24 cellular contexts compared by ENCODE assay signal in the genomic region with DNA sequence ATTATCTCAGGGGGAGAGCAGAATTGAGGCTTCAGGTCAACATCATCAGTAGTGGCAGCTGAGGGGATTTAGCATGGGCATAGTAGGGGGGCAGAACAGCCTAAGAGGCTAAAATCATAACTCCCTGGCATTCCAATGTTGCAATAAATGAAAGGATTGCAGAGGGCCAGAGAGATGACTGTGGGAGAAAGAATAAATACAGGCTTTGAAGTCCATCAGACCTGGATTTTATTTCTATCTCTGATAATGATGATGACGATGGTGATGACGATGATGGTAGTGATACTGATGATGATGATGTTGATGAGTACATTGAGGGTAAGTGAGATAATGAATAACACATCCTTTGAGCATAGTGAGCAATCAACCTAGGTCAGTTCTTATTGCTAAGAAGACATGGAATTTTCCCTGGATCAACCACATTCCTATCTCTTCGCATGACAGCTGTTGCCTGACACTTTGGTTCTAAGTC.
DNase-seq lines count a peak whose midpoint lies in the region; ATAC-seq and TF ChIP-seq lines count a peak whose summit lies in the region.
"Had no signal": no experiment of that assay in that cellular context is flagged by ENCODE, and none has a peak within 500 bp of the region (broad histone marks: within the 10 kb centered on the region; RNA-seq: fewer than 3 reads in every experiment).

No MANE protein-coding gene starts in this region.

- no peak overlapping the region for H3K18ac ChIP-seq in mesenchymal stem cell (ENCODE audit: low read depth in 1 of 2, low read length in 2 of 2)

- no peak overlapping the region for H2BK120ac ChIP-seq in mesenchymal stem cell (ENCODE audit: low read depth, low read length)

- no peaks in the 10 kb centered on the region for H3K27me3 ChIP-seq in mesenchymal stem cell (ENCODE audit: control insufficient read depth in 1 of 2, insufficient read depth in 1 of 2, low read length in 2 of 2)
- H3K27me3 ChIP-seq: brain microvascular endothelial cell had no signal

- no peak overlapping the region for H3K4me2 ChIP-seq in mesenchymal stem cell (ENCODE audit: low read length, poor library complexity, severe bottlenecking)

- no peaks in the 10 kb centered on the region for H3K36me3 ChIP-seq in mesenchymal stem cell (ENCODE audit: control insufficient read depth in 1 of 2, insufficient read depth in 2 of 2, low read depth in 1 of 2, low read length in 2 of 2)
- H3K36me3 ChIP-seq: brain microvascular endothelial cell, prostate gland had no signal

- no peaks in the 10 kb centered on the region; the same call in none of the 2 replicates for H3K27me3 Mint-ChIP-seq in HFFc6 (ENCODE audit: insufficient read depth)
- H3K27me3 Mint-ChIP-seq: activated naive CD8-positive, alpha-beta T cell treated with anti-CD3 and anti-CD28 coated beads for 36 hours had no signal

- DNase-seq in AG09309 (ENCODE audit: low read depth) (peak; percentile 41), HFFc6 (peak; percentile 55), cardiac fibroblast (ENCODE audit: low read depth in 2 of 2) (peak; percentile 16 to 24), mesenchymal stem cell (peak; percentile 28), left lobe of liver (ENCODE audit: low spot score) (no peak), NCI-H2227 treated with DMSO at 0.1 percent for 48 hours (lab: John Stamatoyannopoulos, UW) (no peak)
- DNase-seq: ACHN; activated naive CD8-positive, alpha-beta T cell treated with anti-CD3 and anti-CD28 coated beads for 36 hours; brain microvascular endothelial cell; COR-L47; H7; MV-4-11; NCI-H1930; NCI-H510A; nephron progenitor cell; RPMI8226; stimulated activated CD4-positive, alpha-beta T cell treated with anti-CD3 and anti-CD28 coated beads, Interleukin-4, amount 100 ng/mL, for 4 hours; T1000 had no signal

- no peak overlapping the region for H2BK5ac ChIP-seq in mesenchymal stem cell (ENCODE audit: low read depth, low read length, poor library complexity, severe bottlenecking)

- no peak overlapping the region for H2BK12ac ChIP-seq in mesenchymal stem cell (ENCODE audit: low read length in 2 of 2)

- H3K4ac ChIP-seq in mesenchymal stem cell (ENCODE audit: low read depth in 1 of 2, low read length in 2 of 2), result no peak overlapping the region

- H3K4me1 ChIP-seq in mesenchymal stem cell (ENCODE audit: control insufficient read depth, insufficient read depth, low read depth, low read length), result no peaks in the 10 kb centered on the region
- H3K4me1 ChIP-seq: prostate gland had no signal

- no peak overlapping the region for H3K9ac ChIP-seq in mesenchymal stem cell (ENCODE audit: low read length)

- WGBS in mesenchymal stem cell, result 81% methylated on average over 3 of the region's 3 CpGs

- H3K23ac ChIP-seq in mesenchymal stem cell (ENCODE audit: low read length in 2 of 2), result no peak overlapping the region

- H4K91ac ChIP-seq in mesenchymal stem cell (ENCODE audit: low read length), result no peak overlapping the region

- H3K27ac ChIP-seq in mesenchymal stem cell (ENCODE audit: low read length, poor library complexity, severe bottlenecking), result no peak overlapping the region
- H3K27ac ChIP-seq: brain microvascular endothelial cell, coronary artery, prostate gland had no signal

- H4K8ac ChIP-seq in mesenchymal stem cell (ENCODE audit: low read length), result no peak overlapping the region

- H3K79me1 ChIP-seq in mesenchymal stem cell (replicated peaks; ENCODE audit: low read length, poor library complexity, severe bottlenecking), result no peaks in the 10 kb centered on the region

- no peak overlapping the region for H2BK15ac ChIP-seq in mesenchymal stem cell (ENCODE audit: low read depth, poor library complexity, severe bottlenecking)

- H2AFZ ChIP-seq in mesenchymal stem cell (ENCODE audit: low read depth, low read length), result no peak overlapping the region

- ATAC-seq in left lobe of liver, result no peak
- ATAC-seq in GM18520 (IDR thresholded peaks at IDR 0.05; ENCODE audit: unreplicated experiment), result no peak
- no peak for ATAC-seq in GM21717 (IDR thresholded peaks at IDR 0.05; ENCODE audit: unreplicated experiment)

- H3K27ac Mint-ChIP-seq in HFFc6, result peak overlapping the region; percentile 1
- H3K27ac Mint-ChIP-seq: activated naive CD8-positive, alpha-beta T cell treated with anti-CD3 and anti-CD28 coated beads for 36 hours; activated T-helper 1 cell treated with anti-CD3 and anti-CD28 coated beads, Interleukin-12 subunit alpha, Interleukin-12 subunit beta, Interleukin-2, Interleukin-4 antibody, amounts not matched to agents 30 ng/mL and 10 ng/mL and 1 ng/mL, durations not matched to agents 14 hours and 24 hours and 36 hours; mesothelial cell of epicardium; nephron progenitor cell had no signal

- peaks cover 16% of the 10 kb centered on the region for H3K4me1 Mint-ChIP-seq in HFFc6 (ENCODE audit: low read depth)
- H3K4me1 Mint-ChIP-seq: activated naive CD8-positive, alpha-beta T cell treated with anti-CD3 and anti-CD28 coated beads for 36 hours had no signal

- no peak overlapping the region for H3K14ac ChIP-seq in mesenchymal stem cell (ENCODE audit: low read length in 2 of 2)

- no peaks in the 10 kb centered on the region for H3K9me3 Mint-ChIP-seq in HFFc6
- H3K9me3 Mint-ChIP-seq: mesothelial cell of epicardium, nephron progenitor cell had no signal

- TF ChIP-seq CTCF in AG09309 (IDR thresholded peaks at IDR 0.05; ENCODE audit: control insufficient read depth, insufficient read depth, low read depth, low read length, missing control alignments) (no peak), HFFc6 (IDR thresholded peaks at IDR 0.05) (no peak), cardiac fibroblast (IDR thresholded peaks at IDR 0.05; ENCODE audit: low read depth, low read length) (no peak)

- H3K36me3 Mint-ChIP-seq in HFFc6 (ENCODE audit: low read depth), result no peaks in the 10 kb centered on the region
- H3K36me3 Mint-ChIP-seq: activated naive CD8-positive, alpha-beta T cell treated with anti-CD3 and anti-CD28 coated beads for 36 hours; mesothelial cell of epicardium had no signal

- no peaks in the 10 kb centered on the region for H3K9me3 ChIP-seq in mesenchymal stem cell (ENCODE audit: control insufficient read depth, low read length)
- H3K9me3 ChIP-seq: prostate gland had no signal

- no peak overlapping the region for H3K4me3 Mint-ChIP-seq in HFFc6
- H3K4me3 Mint-ChIP-seq: activated naive CD8-positive, alpha-beta T cell treated with anti-CD3 and anti-CD28 coated beads for 36 hours; activated T-helper 1 cell treated with anti-CD3 and anti-CD28 coated beads, Interleukin-12 subunit alpha, Interleukin-12 subunit beta, Interleukin-2, Interleukin-4 antibody, amounts not matched to agents 30 ng/mL and 10 ng/mL and 1 ng/mL, durations not matched to agents 14 hours and 24 hours and 36 hours; mesothelial cell of epicardium; nephron progenitor cell had no signal

- H2AK5ac ChIP-seq in mesenchymal stem cell (ENCODE audit: low read length, severe bottlenecking), result no peak overlapping the region

- H3K4me3 ChIP-seq in AG09309 (ENCODE audit: control insufficient read depth, low read depth, low read length) (no peak overlapping the region), cardiac fibroblast (replicated peaks in 1 of 2; ENCODE audit: low read depth in 2 of 2, low read length in 2 of 2) (no peak overlapping the region), mesenchymal stem cell (ENCODE audit: insufficient read depth in 1 of 2, low read depth in 1 of 2, low read length in 2 of 2) (no peak overlapping the region)
- H3K4me3 ChIP-seq: coronary artery, prostate gland had no signal

Comparison
In these comparisons a context has a peak if more than half of its experiments do, and no peak if none do; other contexts are left out.
1. DNase-seq: peak in AG09309 (single experiment), HFFc6 (single experiment), cardiac fibroblast (2 of 2) and mesenchymal stem cell (single experiment); none in left lobe of liver (single experiment) and NCI-H2227 treated with DMSO at 0.1 percent for 48 hours (single experiment).